ENCODE assay signal across 13 cellular contexts in the genomic region with DNA sequence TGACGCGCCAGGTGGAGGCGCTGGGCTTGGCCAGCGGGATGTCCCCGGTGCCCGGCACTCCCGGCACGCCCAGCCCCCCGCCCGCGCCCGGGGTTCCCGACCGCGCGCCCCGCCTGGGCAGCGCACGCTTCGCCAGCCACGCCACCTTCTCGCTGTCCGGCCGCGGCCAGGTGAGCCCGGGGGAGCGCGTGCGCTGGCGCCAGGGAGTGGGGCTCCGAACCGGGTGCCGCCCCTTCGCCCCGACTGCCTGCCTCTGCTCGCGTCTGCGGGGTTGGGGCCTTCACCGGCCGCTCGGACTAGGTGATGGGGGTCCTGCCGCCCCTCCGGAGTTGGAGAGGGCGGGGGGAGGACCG. TPM values are rescaled to one million over a fixed set of nuclear protein-coding genes. Genes with fewer than 3 reads are reported as not detected.
DNase-seq lines count a peak whose midpoint lies in the region; ATAC-seq and TF ChIP-seq lines count a peak whose summit lies in the region.
"Had no signal": no experiment of that assay in that cellular context is flagged by ENCODE, and none has a peak within 500 bp of the region (broad histone marks: within the 10 kb centered on the region; RNA-seq: fewer than 3 reads in every experiment).

No MANE protein-coding gene starts in this region.

- POLR2A ChIA-PET in activated B cell treated with CpG ODN at 0.5 μM for 24 hours (lab: Charles Lee): interaction anchor here (0.5 to 1.0 kb wide), 2 partner anchors 222 to 266 kb away, joined by 3 to 8 read pairs; partner anchors contain the start of gene PLD2

- H3K27ac ChIP-seq in sigmoid colon: peak overlapping the region in 2 of 4 donors; percentile 10 to 73
- H3K27ac ChIP-seq: epithelial cell of prostate, GM23248 had no signal

- peaks cover 0 to 17% (median 15%) of the 10 kb centered on the region in 4 donors for H3K4me1 ChIP-seq in sigmoid colon

- no peaks in the 10 kb centered on the region for H3K9me3 ChIP-seq in sigmoid colon

- peaks cover 17 to 45% (median 37%) of the 10 kb centered on the region in 3 donors for H3K27me3 ChIP-seq in sigmoid colon

- H3K36me3 ChIP-seq in sigmoid colon: no peaks in the 10 kb centered on the region

- CTCF ChIA-PET in Calu3 (lab: Charles Lee): no interaction called here
- CTCF ChIA-PET in activated B cell treated with CpG ODN at 0.5 μM for 24 hours (lab: Charles Lee): interaction anchor here (1.2 kb wide), 1 partner anchor 18 kb away, joined by 4 read pairs; no protein-coding TSS in a partner anchor

- H3K36me3 Mint-ChIP-seq in Calu3 (ENCODE audit: insufficient read depth, unreplicated experiment) (peaks cover 5% of the 10 kb centered on the region), activated B cell treated with CpG ODN at 0.5 μM for 24 hours (ENCODE audit: low read depth) (no peaks in the 10 kb centered on the region)

- intact Hi-C loops in Calu3 (cut with micrococcal nuclease; ENCODE audit: unreplicated experiment) (no loop called here), activated B cell treated with CpG ODN at 0.5 μM for 24 hours (cut with micrococcal nuclease) (no loop called here), sigmoid colon (cut with DNase I) (no loop called here)

- no peak for TF ChIP-seq EP300 in sigmoid colon (IDR thresholded peaks at IDR 0.05)

- 2 to 5% methylated on average over 45 of the region's 45 CpGs for WGBS in sigmoid colon, 2 donors

- no peak for TF ChIP-seq POLR2A in sigmoid colon (IDR thresholded peaks at IDR 0.05)

- peak overlapping the region; percentile 59 for H3K4me3 Mint-ChIP-seq in Calu3 (ENCODE audit: low read depth, unreplicated experiment)
- peak overlapping the region; percentile 32 for H3K4me3 Mint-ChIP-seq in activated B cell treated with CpG ODN at 0.5 μM for 24 hours

- ATAC-seq in activated B cell treated with CpG ODN at 0.5 μM for 24 hours (ENCODE audit: low read depth) (no peak), HG03159 (IDR thresholded peaks at IDR 0.05; ENCODE audit: unreplicated experiment) (no peak)
- ATAC-seq: PC-3 had no signal

- TF ChIP-seq CTCF in Calu3 (IDR thresholded peaks at IDR 0.05; ENCODE audit: unreplicated experiment) (no peak), activated B cell treated with CpG ODN at 0.5 μM for 24 hours (IDR thresholded peaks at IDR 0.05) (no peak), sigmoid colon (IDR thresholded peaks at IDR 0.05) (no peak)

- no peaks in the 10 kb centered on the region for H3K9me3 Mint-ChIP-seq in Calu3 (ENCODE audit: low read depth, unreplicated experiment)
- H3K9me3 Mint-ChIP-seq in activated B cell treated with CpG ODN at 0.5 μM for 24 hours: no peaks in the 10 kb centered on the region

- H3K27ac Mint-ChIP-seq in Calu3 (ENCODE audit: unreplicated experiment) (no peak overlapping the region), activated B cell treated with CpG ODN at 0.5 μM for 24 hours (no peak overlapping the region)

- H3K4me1 Mint-ChIP-seq in Calu3 (ENCODE audit: low read depth, unreplicated experiment) (peaks cover 8% of the 10 kb centered on the region), activated B cell treated with CpG ODN at 0.5 μM for 24 hours (peaks cover 9% of the 10 kb centered on the region)

- H3K4me3 ChIP-seq in sigmoid colon: peak overlapping the region in 3 of 4 donors; percentile 27 to 50 (median 50)

- H3K27me3 Mint-ChIP-seq in Calu3 (ENCODE audit: unreplicated experiment) (peaks cover 96% of the 10 kb centered on the region), activated B cell treated with CpG ODN at 0.5 μM for 24 hours (peaks cover 44% of the 10 kb centered on the region)

- no TSS peak for BruUV-seq in Calu3 (replicated peaks; lab: Mats Ljungman, UMichigan)

- DNase-seq in Calu3 (no peak), activated B cell treated with CpG ODN at 0.5 μM for 24 hours (no peak), iPS-NIHi11 (ENCODE audit: low spot score) (peak; percentile 75), sigmoid colon (no peak), NCI-H1105 (lab: John Stamatoyannopoulos, UW) (no peak), SK-N-DZ (ENCODE audit: low spot score) (no peak)
- no peak for DNase-seq in activated CD8-positive, alpha-beta memory T cell treated with anti-CD3 and anti-CD28 coated beads, Interleukin-2, amount 50 U/mL, for 48 hours
- DNase-seq: DMS153, PC-3 had no signal

RNA-seq across cellular contexts. Expression of gene SMTNL2, which starts 0.5 kb away (rescaled TPM):
- not detected in 2 replicates for total RNA-seq in Calu3 (2022)
- total RNA-seq in activated B cell treated with CpG ODN at 0.5 μM for 24 hours: not detected in 2 replicates
- total RNA-seq in sigmoid colon: 1 to 10 TPM in 3 of 4 donors, under 1 TPM in 1; 0.33 to 1.9 (median 1.6) TPM
- under 1 TPM in 2 of 3 donors, not detected in 1; 0.45 to 0.60 TPM for polyA plus RNA-seq in sigmoid colon
- 0.23 and 0.28 TPM in 2 replicates for polyA plus RNA-seq in SK-N-DZ (2014; cell fraction: cytosol; rRNA removed)
- 0.13 and 0.15 TPM in 2 replicates for polyA plus RNA-seq in SK-N-DZ (2014; cell fraction: nucleus; rRNA removed)
- total RNA-seq: GM23248, PC-3 had no signal
- polyA plus RNA-seq: GM23248 had no signal

RNA-seq across cellular contexts. Expression of gene GGT6, which starts 24.4 kb away (rescaled TPM):
- total RNA-seq in Calu3 (2022): 1.1 and 1.8 TPM in 2 replicates
- not detected in 2 replicates for total RNA-seq in activated B cell treated with CpG ODN at 0.5 μM for 24 hours
- total RNA-seq in sigmoid colon: 1 to 10 TPM in 1 of 4 donors, under 1 TPM in 1, not detected in 2; 0.71 to 3.0 TPM
- 10 to 100 TPM; 22.2 to 94.4 (median 28.4) TPM for polyA plus RNA-seq in sigmoid colon
- polyA plus RNA-seq in SK-N-DZ (2014; cell fraction: cytosol; rRNA removed): not detected in 2 replicates
- not detected in 2 replicates for polyA plus RNA-seq in SK-N-DZ (2014; cell fraction: nucleus; rRNA removed)
- total RNA-seq: GM23248, mesenteric fat pad, PC-3 had no signal
- polyA plus RNA-seq: GM23248 had no signal

RNA-seq across cellular contexts. Expression of gene MYBBP1A, which starts 29.6 kb away (rescaled TPM):
- total RNA-seq in Calu3 (2022): 61.6 and 64.2 TPM in 2 replicates
- 90.3 and 108 TPM in 2 replicates for total RNA-seq in activated B cell treated with CpG ODN at 0.5 μM for 24 hours
- total RNA-seq in sigmoid colon: 10 to 100 TPM; 23.2 to 32.4 (median 27.4) TPM
- polyA plus RNA-seq in sigmoid colon: 10 to 100 TPM in 1 of 3 donors, 1 to 10 TPM in 2; 6.6 to 44.5 (median 7.4) TPM
- 64.2 and 66.4 TPM in 2 replicates for polyA plus RNA-seq in SK-N-DZ (2014; cell fraction: cytosol; rRNA removed)
- 201 and 229 TPM in 2 replicates for polyA plus RNA-seq in SK-N-DZ (2014; cell fraction: nucleus; rRNA removed)

RNA-seq across cellular contexts. Expression of gene ALOX15, which starts 56.7 kb away (rescaled TPM):
- total RNA-seq in Calu3 (2022) (0.27 and 0.38 TPM in 2 replicates), activated B cell treated with CpG ODN at 0.5 μM for 24 hours (not detected in 2 replicates), sigmoid colon (under 1 TPM in 3 of 4 donors, not detected in 1; 0.28 to 0.81 (median 0.36) TPM)
- under 1 TPM in 2 of 3 donors, not detected in 1; 0.60 to 0.77 TPM for polyA plus RNA-seq in sigmoid colon
- not detected in 2 replicates for polyA plus RNA-seq in SK-N-DZ (2014; cell fraction: cytosol; rRNA removed)
- not detected in 2 replicates for polyA plus RNA-seq in SK-N-DZ (2014; cell fraction: nucleus; rRNA removed)
- total RNA-seq: GM23248, mesenteric fat pad, PC-3 had no signal
- polyA plus RNA-seq: GM23248 had no signal
